Comparison of ENCODE assay signal across 11 cellular contexts in genomic region chr22:45602824-45603301, GRCh38.
A peak's percentile ranks its signal among the peaks of the same experiment; 100 is the strongest.
DNase-seq lines count a peak whose midpoint lies in the region; ATAC-seq and TF ChIP-seq lines count a peak whose summit lies in the region.
"Had no signal": no experiment of that assay in that cellular context is flagged by ENCODE, and none has a peak within 500 bp of the region (broad histone marks: within the 10 kb centered on the region; RNA-seq: fewer than 3 reads in every experiment).

No MANE protein-coding gene starts in this region.

- CTCF ChIA-PET in BJ (lab: Yijun Ruan, JAX) = interaction anchor here (0.7 to 1.1 kb wide), 4 partner anchors 12 to 50 kb away, joined by 3 to 6 read pairs (median 3); no protein-coding TSS in a partner anchor
- CTCF ChIA-PET in CD4-positive, alpha-beta T cell (lab: Charles Lee) = no interaction called here

- peaks cover 31% of the 10 kb centered on the region for H3K36me3 ChIP-seq in BJ (ENCODE audit: control insufficient read depth, insufficient read depth, low read length)
- peaks cover 9% of the 10 kb centered on the region for H3K36me3 ChIP-seq in SJSA1
- H3K36me3 ChIP-seq: WERI-Rb-1 had no signal

- no peaks in the 10 kb centered on the region for H3K9me3 ChIP-seq in SJSA1 (replicated peaks)
- no peaks in the 10 kb centered on the region for H3K9me3 ChIP-seq in CD4-positive, alpha-beta T cell (ENCODE audit: control insufficient read depth, low read length)

- H3K27ac ChIP-seq in SJSA1 = peak overlapping the region; percentile 98
- H3K27ac ChIP-seq in CD4-positive, alpha-beta T cell (ENCODE audit: low read depth, low read length) = no peak overlapping the region
- H3K27ac ChIP-seq: WERI-Rb-1 had no signal

- POLR2A ChIA-PET in BJ (lab: Charles Lee) = no interaction called here
- POLR2A ChIA-PET in CD4-positive, alpha-beta T cell (lab: Charles Lee) = no interaction called here

- peak overlapping the region; percentile 84; the same call in 1 of the 2 replicates for H3K4me3 Mint-ChIP-seq in HFFc6
- H3K4me3 Mint-ChIP-seq in CD4-positive, alpha-beta T cell = no peak overlapping the region

- H3K4me1 ChIP-seq in SJSA1 (replicated peaks) = peaks cover 60% of the 10 kb centered on the region

- no peak for TF ChIP-seq CTCF in BJ (IDR thresholded peaks at IDR 0.05; ENCODE audit: insufficient read depth, low read depth, low read length)
- TF ChIP-seq CTCF in HFFc6 (IDR thresholded peaks at IDR 0.05) = no peak
- TF ChIP-seq CTCF in CD4-positive, alpha-beta T cell (IDR thresholded peaks at IDR 0.05) = no peak

- H3K4me3 ChIP-seq in BJ (ENCODE audit: low read depth, low read length) = no peak overlapping the region
- H3K4me3 ChIP-seq in SJSA1 = no peak overlapping the region

- intact Hi-C loops in head of caudate nucleus (cut with DNase I) = no loop called here
- intact Hi-C loops in CD4-positive, alpha-beta T cell (cut with DNase I, micrococcal nuclease) = no loop called here

- H3K27me3 ChIP-seq in BJ (ENCODE audit: control insufficient read depth, insufficient read depth, low read length) = no peaks in the 10 kb centered on the region
- no peaks in the 10 kb centered on the region for H3K27me3 ChIP-seq in SJSA1 (replicated peaks)
- no peaks in the 10 kb centered on the region for H3K27me3 ChIP-seq in CD4-positive, alpha-beta T cell (ENCODE audit: control insufficient read depth, insufficient read depth, low read length)

- peak overlapping the region; percentile 76; the same call in 1 of the 2 replicates for H3K27ac Mint-ChIP-seq in HFFc6
- H3K27ac Mint-ChIP-seq in CD4-positive, alpha-beta T cell = no peak overlapping the region

- DNase-seq in BJ (ENCODE audit: low read depth) = peak; percentile 34
- peak; percentile 85 for DNase-seq in HFFc6
- DNase-seq in SJSA1 (ENCODE audit: low read depth in 1 of 2, low spot score in 2 of 2) = peak in 1 of 2 experiments; percentile 41
- peak; percentile 32 to 88 (median 68) for DNase-seq in head of caudate nucleus
- no peak for DNase-seq in CD4-positive, alpha-beta T cell
- no peak for DNase-seq in hippocampal formation (lab: John Stamatoyannopoulos, UW)
- DNase-seq in NCI-H2081 treated with DMSO at 0.1 percent for 48 hours (lab: John Stamatoyannopoulos, UW) = no peak
- DNase-seq: cortex of kidney, naive B cell, WERI-Rb-1 had no signal

- ATAC-seq in HG03196 (IDR thresholded peaks at IDR 0.05; ENCODE audit: unreplicated experiment) = no peak
- ATAC-seq in CD4-positive, alpha-beta T cell (ENCODE audit: poor library complexity) = no peak

- peaks cover 10% of the 10 kb centered on the region for H3K27me3 Mint-ChIP-seq in HFFc6 (ENCODE audit: insufficient read depth)
- peaks cover 9% of the 10 kb centered on the region for H3K27me3 Mint-ChIP-seq in CD4-positive, alpha-beta T cell

- peaks cover 25% of the 10 kb centered on the region for H3K36me3 Mint-ChIP-seq in HFFc6 (ENCODE audit: low read depth)
- H3K36me3 Mint-ChIP-seq in CD4-positive, alpha-beta T cell (ENCODE audit: low read depth) = no peaks in the 10 kb centered on the region
- H3K36me3 Mint-ChIP-seq: naive B cell had no signal

- peaks cover 46% of the 10 kb centered on the region for H3K4me1 Mint-ChIP-seq in HFFc6 (ENCODE audit: low read depth)
- H3K4me1 Mint-ChIP-seq in CD4-positive, alpha-beta T cell (ENCODE audit: low read depth) = no peaks in the 10 kb centered on the region

- no peaks in the 10 kb centered on the region for H3K9me3 Mint-ChIP-seq in HFFc6
- H3K9me3 Mint-ChIP-seq in CD4-positive, alpha-beta T cell = no peaks in the 10 kb centered on the region
- H3K9me3 Mint-ChIP-seq: naive B cell had no signal

Comparison
In these comparisons a context has a peak if more than half of its experiments do, and no peak if none do; other contexts are left out.
1. DNase-seq: peak in BJ (single experiment), HFFc6 (single experiment) and head of caudate nucleus (42 of 42); none in CD4-positive, alpha-beta T cell (0 of 10), hippocampal formation (0 of 2) and NCI-H2081 treated with DMSO at 0.1 percent for 48 hours (single experiment).